In the genomic region with DNA sequence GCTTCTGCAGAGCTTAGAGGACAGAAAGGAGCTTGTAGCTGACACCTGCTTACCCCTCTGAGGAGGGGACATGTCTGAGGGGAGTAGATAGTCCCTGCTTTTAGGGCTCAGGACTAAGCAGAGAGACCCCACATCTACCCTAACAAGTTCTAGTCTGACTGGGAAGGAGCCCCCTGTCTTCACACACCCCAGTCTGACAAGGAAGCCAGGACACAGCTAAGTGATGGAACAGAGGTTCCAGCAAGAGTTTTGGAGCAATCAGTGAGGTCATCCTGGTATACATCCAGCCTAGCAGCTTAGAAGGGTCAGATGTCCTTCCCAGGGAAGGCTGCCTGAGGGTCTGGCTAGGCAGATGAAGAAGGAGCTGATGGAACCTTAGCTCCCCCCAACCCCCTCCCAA, we compare ENCODE assay signal across 30 cellular contexts.
"Had no signal": no experiment of that assay in that cellular context is flagged by ENCODE, and none has a peak within 500 bp of the region (broad histone marks: within the 10 kb centered on the region; RNA-seq: fewer than 3 reads in every experiment).

No MANE protein-coding gene starts in this region.

- H3K4me1 Mint-ChIP-seq: activated CD4-positive, alpha-beta memory T cell treated with anti-CD3 and anti-CD28 coated beads, Interleukin-2, amount 10 ng/mL, durations not matched to agents 7 days and 5 days; activated CD4-positive, alpha-beta T cell treated with anti-CD3 and anti-CD28 coated beads for 36 hours; activated CD8-positive, alpha-beta memory T cell treated with anti-CD3 and anti-CD28 coated beads, Interleukin-2, amount 10 ng/mL, durations not matched to agents 7 days and 5 days; WTC11 had no signal

- ATAC-seq: activated CD4-positive, alpha-beta T cell treated with anti-CD3 and anti-CD28 coated beads for 36 hours; activated CD4-positive, CD25-positive, alpha-beta regulatory T cell treated with anti-CD3 and anti-CD28 coated beads, Interleukin-2, amount 50 U/mL, for 24 hours; activated CD8-positive, alpha-beta memory T cell treated with anti-CD3 and anti-CD28 coated beads, Interleukin-2, amount 10 ng/mL, durations not matched to agents 7 days and 5 days; activated naive CD4-positive, alpha-beta T cell treated with anti-CD3 and anti-CD28 coated beads, Interleukin-2, amount 50 U/mL, for 72 hours; WTC11 had no signal

- H3K27ac Mint-ChIP-seq: activated CD4-positive, alpha-beta memory T cell treated with anti-CD3 and anti-CD28 coated beads, Interleukin-2, amount 10 ng/mL, durations not matched to agents 7 days and 5 days; activated CD8-positive, alpha-beta memory T cell treated with anti-CD3 and anti-CD28 coated beads, Interleukin-2, amount 10 ng/mL, durations not matched to agents 7 days and 5 days; activated T-helper 2 cell treated with anti-CD3 and anti-CD28 coated beads, Interferon-gamma antibody, Interleukin-2, Interleukin-4, amounts not matched to agents 10 μg/mL and 5 μg/mL and 100 μg/mL, durations not matched to agents 14 hours and 24 hours and 36 hours; T-helper 2 cell treated with Interferon-gamma antibody and Interleukin-4, amounts not matched to agents 5 μg/mL and 100 μg/mL, for 36 hours; WTC11 had no signal

- H3K27ac ChIP-seq: brain microvascular endothelial cell, SJCRH30, SK-N-MC had no signal

- H3K4me3 Mint-ChIP-seq: activated CD4-positive, alpha-beta memory T cell treated with anti-CD3 and anti-CD28 coated beads, Interleukin-2, amount 10 ng/mL, durations not matched to agents 7 days and 5 days; activated CD4-positive, alpha-beta T cell treated with anti-CD3 and anti-CD28 coated beads for 36 hours; activated CD8-positive, alpha-beta memory T cell treated with anti-CD3 and anti-CD28 coated beads, Interleukin-2, amount 10 ng/mL, durations not matched to agents 7 days and 5 days; T-helper 2 cell treated with Interferon-gamma antibody and Interleukin-4, amounts not matched to agents 5 μg/mL and 100 μg/mL, for 36 hours; WTC11 had no signal

- H3K27me3 Mint-ChIP-seq: activated CD4-positive, alpha-beta memory T cell treated with anti-CD3 and anti-CD28 coated beads, Interleukin-2, amount 10 ng/mL, durations not matched to agents 7 days and 5 days; activated CD4-positive, alpha-beta T cell treated with anti-CD3 and anti-CD28 coated beads for 36 hours; activated CD8-positive, alpha-beta memory T cell treated with anti-CD3 and anti-CD28 coated beads, Interleukin-2, amount 10 ng/mL, durations not matched to agents 7 days and 5 days had no signal

- DNase-seq: activated CD4-positive, alpha-beta memory T cell treated with anti-CD3 and anti-CD28 coated beads, Interleukin-2, amount 10 ng/mL, durations not matched to agents 7 days and 5 days; activated CD4-positive, alpha-beta T cell treated with anti-CD3 and anti-CD28 coated beads for 36 hours; activated CD4-positive, alpha-beta T cell treated with anti-CD3 and anti-CD28 coated beads, Interleukin-2, amount 50 U/mL, for 1 hour; activated CD8-positive, alpha-beta memory T cell treated with anti-CD3 and anti-CD28 coated beads for 24 hours; activated CD8-positive, alpha-beta memory T cell treated with anti-CD3 and anti-CD28 coated beads, Interleukin-2, amount 10 ng/mL, durations not matched to agents 7 days and 5 days; activated CD8-positive, alpha-beta memory T cell treated with anti-CD3 and anti-CD28 coated beads, Interleukin-2, amount 50 U/mL, for 48 hours; activated gamma-delta T cell; activated naive CD4-positive, alpha-beta T cell treated with Interleukin-2 at 50 U/mL for 16 hours; aorta; brain microvascular endothelial cell; central memory CD4-positive, alpha-beta T cell; Kasumi-1; KG1; MG63; NCI-H1048; NCI-H1105 treated with DMSO at 0.1 percent for 48 hours; NCI-H1436; NCI-H1694; NCI-H1930; NCI-H2081 treated with DMSO at 0.1 percent for 48 hours; NCI-H345; NCI-H524 treated with DMSO at 0.1 percent for 48 hours; SHP77; SJCRH30 had no signal

- H3K4me1 ChIP-seq: SJCRH30 had no signal

- H3K9me3 ChIP-seq: MG63, SJCRH30 had no signal

- H3K36me3 Mint-ChIP-seq: activated naive CD4-positive, alpha-beta T cell treated with anti-CD3 and anti-CD28 coated beads, Interleukin-2, amount 50 U/mL, for 72 hours had no signal

- H3K27me3 ChIP-seq: brain microvascular endothelial cell, MG63, SJCRH30 had no signal

- H3K9me3 Mint-ChIP-seq: activated CD4-positive, alpha-beta memory T cell treated with anti-CD3 and anti-CD28 coated beads, Interleukin-2, amount 10 ng/mL, durations not matched to agents 7 days and 5 days; activated naive CD4-positive, alpha-beta T cell treated with anti-CD3 and anti-CD28 coated beads, Interleukin-2, amount 50 U/mL, for 72 hours; activated T-helper 2 cell treated with anti-CD3 and anti-CD28 coated beads, Interferon-gamma antibody, Interleukin-2, Interleukin-4, amounts not matched to agents 10 μg/mL and 5 μg/mL and 100 μg/mL, durations not matched to agents 14 hours and 24 hours and 36 hours; T-helper 2 cell treated with Interferon-gamma antibody and Interleukin-4, amounts not matched to agents 5 μg/mL and 100 μg/mL, for 36 hours; WTC11 had no signal

- H3K4me3 ChIP-seq: MG63, SJCRH30, SK-N-MC had no signal
